ENCODE assay signal across 8 cellular contexts in genomic region chr12:6323995-6324711, GRCh38. TPM values are rescaled to one million over a fixed set of nuclear protein-coding genes. Genes with fewer than 3 reads are reported as not detected.
DNase-seq lines count a peak whose midpoint lies in the region; ATAC-seq, FAIRE-seq and TF ChIP-seq lines count a peak whose summit lies in the region.

No MANE protein-coding gene starts in this region.

- TF ChIP-seq CTCF in PC-9 (conservative IDR thresholded peaks at IDR 0.05) (no peak), H1 (IDR thresholded peaks at IDR 0.05; ENCODE audit: control extremely low read depth in 1 of 3, insufficient read depth in 1 of 3, low read depth in 1 of 3, low read length in 3 of 3) (no peak), neutrophil (IDR thresholded peaks at IDR 0.05) (no peak)

- H3K4me2 ChIP-seq in PC-9: peak overlapping the region; percentile 30; the same call in 1 of the 2 replicates
- H3K4me2 ChIP-seq in H1 (ENCODE audit: insufficient read depth in 1 of 2, low read depth in 2 of 2, low read length in 2 of 2): peak overlapping the region; percentile 68 to 74

- TF ChIP-seq EP300 in H1 (IDR thresholded peaks at IDR 0.05; ENCODE audit: borderline replicate concordance in 1 of 2, low read depth in 2 of 2, low read length in 2 of 2): no peak

- peaks cover 3% of the 10 kb centered on the region for H3K79me1 ChIP-seq in H1 (ENCODE audit: low read depth, low read length)

- peaks cover 4% of the 10 kb centered on the region; the same call in 1 of the 2 replicates for H3K23me2 ChIP-seq in H1 (ENCODE audit: low read depth, low read length)

- WGBS in H1 (ENCODE audit: extremely low coverage in 1 of 2, insufficient coverage in 1 of 2, insufficient read length in 1 of 2, insufficient replicate concordance in 2 of 2, low coverage in 1 of 2, low lambda C conversion rate in 2 of 2, missing lambda C conversion rate in 1 of 2), 2 experiments: 49% methylated on average over 8 of the region's 19 CpGs; no CpG with 5 or more reads in 1 of the 2 experiments

- intact Hi-C loops in CD4-positive, alpha-beta memory T cell (cut with micrococcal nuclease): loop anchor here (1.0 kb wide), 6 partner anchors 11 to 215 kb away; no protein-coding TSS in a partner anchor
- intact Hi-C loops in PC-9 (cut with micrococcal nuclease; ENCODE audit: unreplicated experiment): loop anchor here (2.0 to 5.0 kb wide), 2 partner anchors 37 to 143 kb away; no protein-coding TSS in a partner anchor

- H2BK20ac ChIP-seq in H1 (ENCODE audit: low read length): peak overlapping the region; percentile 86; the same call in 1 of the 2 replicates

- H3K9me3 ChIP-seq in CD4-positive, alpha-beta memory T cell (ENCODE audit: control insufficient read depth in 1 of 2, low read length in 2 of 2): no peaks in the 10 kb centered on the region
- H3K9me3 ChIP-seq in PC-9 (ENCODE audit: insufficient read depth, low read depth): no peaks in the 10 kb centered on the region
- H3K9me3 ChIP-seq in H1 (ENCODE audit: insufficient read depth in 2 of 2, low read depth in 1 of 2, low read length in 1 of 2): no peaks in the 10 kb centered on the region
- H3K9me3 ChIP-seq in neutrophil: no peaks in the 10 kb centered on the region

- H3K4me3 Mint-ChIP-seq in CD4-positive, alpha-beta memory T cell: peak overlapping the region; percentile 76 to 90 (median 82)

- peak overlapping the region; percentile 98; the same call in 1 of the 2 replicates for H2BK5ac ChIP-seq in H1 (ENCODE audit: low read depth, low read length)

- no peak for TF ChIP-seq RAD21 in H1 (IDR thresholded peaks at IDR 0.05 in 1 of 2, conservative IDR thresholded peaks at IDR 0.05 in 1 of 2; ENCODE audit: low read depth in 2 of 2, low read length in 2 of 2)

- peaks cover 77% of the 10 kb centered on the region for H3F3A ChIP-seq in PC-9 (ENCODE audit: insufficient read depth, low read depth)

- H2BK15ac ChIP-seq in H1 (ENCODE audit: low read length): peak overlapping the region; percentile 95; the same call in 1 of the 2 replicates

- no TSS peak for BruUV-seq in PC-9 (replicated peaks; lab: Mats Ljungman, UMichigan)

- no peak for FAIRE-seq in H1 (lab: Jason Lieb, UNC)

- peak overlapping the region; percentile 70 for H3K56ac ChIP-seq in H1 (replicated peaks; ENCODE audit: insufficient read length, low read depth, low read length)

- 0 out of 2 replicates have a peak overlapping the region, but pooled peaks have one; percentile 42 for H4K8ac ChIP-seq in H1 (ENCODE audit: extremely low read depth, insufficient read depth, low read length)

- no peak overlapping the region for H3K4me3 ChIP-seq in CD4-positive, alpha-beta memory T cell (ENCODE audit: low read length in 2 of 2)
- H3K4me3 ChIP-seq in PC-9: no peak overlapping the region
- H3K4me3 ChIP-seq in H1 (ENCODE audit: extremely low read depth in 1 of 4, insufficient read depth in 2 of 4, low read depth in 3 of 4, low read length in 4 of 4): peak overlapping the region in 2 of 4 experiments; percentile 6 to 48; a peak in 3 of 8 replicates
- peak overlapping the region in 1 of 2 experiments; percentile 7 for H3K4me3 ChIP-seq in neutrophil (ENCODE audit: low read depth in 1 of 2, low read length in 1 of 2)

- TF ChIP-seq POLR2A in H1 (IDR thresholded peaks at IDR 0.05; ENCODE audit: control extremely low read depth in 1 of 2, low read depth in 2 of 2, low read length in 2 of 2): no peak

- H3K27me3 Mint-ChIP-seq in CD4-positive, alpha-beta memory T cell: no peaks in the 10 kb centered on the region

- POLR2A ChIA-PET in CD4-positive, alpha-beta memory T cell (lab: Charles Lee; ENCODE audit: partially characterized antibody): interaction anchor here (1.0 to 3.3 kb wide), 9 partner anchors 11 to 216 kb away, joined by 5 to 19 read pairs (median 11); partner anchors contain the start of gene VAMP1
- POLR2A ChIA-PET in PC-9 (lab: Charles Lee; ENCODE audit: unreplicated experiment) (interaction anchor here (0.6 to 1.3 kb wide), 4 partner anchors 47 to 289 kb away, joined by 3 to 13 read pairs (median 4); no protein-coding TSS in a partner anchor), H1 (lab: Charles Lee; ENCODE audit: partially characterized antibody) (interaction anchor here (0.9 to 17.5 kb wide), 8 partner anchors 12 to 210 kb away, joined by 3 to 286 read pairs (median 4); partner anchors contain the start of genes GAPDH, SCNN1A, TNFRSF1A and VAMP1)

- H3K4me1 Mint-ChIP-seq in CD4-positive, alpha-beta memory T cell: peaks cover 23 to 49% (median 31%) of the 10 kb centered on the region in 4 donors

- no peak overlapping the region for H3K27ac ChIP-seq in CD4-positive, alpha-beta memory T cell (ENCODE audit: low read depth, low read length)
- peak overlapping the region; percentile 60 for H3K27ac ChIP-seq in PC-9
- peak overlapping the region; percentile 89 for H3K27ac ChIP-seq in H1 (ENCODE audit: low read depth, low read length)
- peak overlapping the region; percentile 61 for H3K27ac ChIP-seq in neutrophil

- peaks cover 17% of the 10 kb centered on the region for H3K36me3 ChIP-seq in CD4-positive, alpha-beta memory T cell (ENCODE audit: insufficient read depth, low read length)
- H3K36me3 ChIP-seq in PC-9 (ENCODE audit: low read depth): peaks cover 20% of the 10 kb centered on the region
- H3K36me3 ChIP-seq in H1 (ENCODE audit: control insufficient read depth in 2 of 4, insufficient read depth in 4 of 4, low read length in 3 of 4): peaks cover 10 to 36% (median 17%) of the 10 kb centered on the region in 4 experiments; a peak in 7 of 8 replicates
- H3K36me3 ChIP-seq in neutrophil: peaks cover 49% of the 10 kb centered on the region

- CTCF ChIA-PET in CD4-positive, alpha-beta memory T cell (lab: Charles Lee; ENCODE audit: partially characterized antibody): interaction anchor here (0.6 to 4.8 kb wide), 21 partner anchors 7 to 228 kb away, joined by 3 to 72 read pairs (median 5); partner anchors contain the start of gene GAPDH
- CTCF ChIA-PET in PC-9 (lab: Charles Lee): interaction anchor here (0.6 to 1.4 kb wide), 4 partner anchors 8 to 141 kb away, joined by 3 to 6 read pairs (median 5); no protein-coding TSS in a partner anchor
- CTCF ChIA-PET in H1 (lab: Charles Lee; ENCODE audit: partially characterized antibody): interaction anchor here (0.8 to 7.8 kb wide), 10 partner anchors 9 to 140 kb away, joined by 3 to 109 read pairs (median 12); partner anchors contain the start of genes SCNN1A and TNFRSF1A

- no peak for ATAC-seq in GM19328 (IDR thresholded peaks at IDR 0.05; ENCODE audit: unreplicated experiment)

- peaks cover 8% of the 10 kb centered on the region; the same call in 1 of the 2 replicates for H4K20me1 ChIP-seq in PC-9 (ENCODE audit: insufficient read depth)
- H4K20me1 ChIP-seq in H1 (replicated peaks in 1 of 2; ENCODE audit: control insufficient read depth in 1 of 2, insufficient read depth in 2 of 2, low read length in 2 of 2): no peaks in the 10 kb centered on the region

- no peak overlapping the region for H3K23ac ChIP-seq in H1 (ENCODE audit: insufficient read length)

- no peaks in the 10 kb centered on the region for H3K9me3 Mint-ChIP-seq in CD4-positive, alpha-beta memory T cell

- H3K9me2 ChIP-seq in PC-9 (ENCODE audit: insufficient read depth): no peaks in the 10 kb centered on the region

- H3K27me3 ChIP-seq in CD4-positive, alpha-beta memory T cell (ENCODE audit: insufficient read depth, low read length): no peaks in the 10 kb centered on the region
- no peaks in the 10 kb centered on the region for H3K27me3 ChIP-seq in PC-9 (ENCODE audit: insufficient read depth, low read depth)
- H3K27me3 ChIP-seq in H1 (replicated peaks in 1 of 4; ENCODE audit: control insufficient read depth in 3 of 4, extremely low read depth in 1 of 4, insufficient read depth in 3 of 4, low read length in 3 of 4): no peaks in the 10 kb centered on the region
- peaks cover 13% of the 10 kb centered on the region for H3K27me3 ChIP-seq in neutrophil

- H2BK12ac ChIP-seq in H1 (ENCODE audit: low read depth, low read length): peak overlapping the region; percentile 91; the same call in 1 of the 2 replicates

- no peak overlapping the region for H3K14ac ChIP-seq in H1 (ENCODE audit: insufficient read length)

- 0 out of 2 replicates have a peak, but pooled peaks cover 4% of the 10 kb centered on the region for H3K79me2 ChIP-seq in PC-9 (ENCODE audit: low read depth)
- no peaks in the 10 kb centered on the region for H3K79me2 ChIP-seq in H1 (ENCODE audit: control insufficient read depth in 1 of 2, insufficient read depth in 2 of 2, low read length in 2 of 2)

- peak overlapping the region; percentile 82 for H2AK5ac ChIP-seq in H1 (ENCODE audit: low read depth, low read length)

- peak overlapping the region; percentile 96 for H4K91ac ChIP-seq in H1 (replicated peaks; ENCODE audit: insufficient read length, low read length)

- peak overlapping the region in 6 of 7 donors; percentile 78 to 95 (median 93) for H3K27ac Mint-ChIP-seq in CD4-positive, alpha-beta memory T cell

- H3K4ac ChIP-seq in H1 (replicated peaks; ENCODE audit: insufficient read length, low read depth, low read length): peak overlapping the region; percentile 45

- peaks cover 4 to 22% of the 10 kb centered on the region in 2 donors for H3K36me3 Mint-ChIP-seq in CD4-positive, alpha-beta memory T cell

- peaks cover 28% of the 10 kb centered on the region for H3K4me1 ChIP-seq in CD4-positive, alpha-beta memory T cell (ENCODE audit: insufficient read depth, low read length)
- H3K4me1 ChIP-seq in PC-9 (replicated peaks; ENCODE audit: insufficient read depth) (peaks cover 39% of the 10 kb centered on the region), H1 (replicated peaks in 1 of 4; ENCODE audit: control insufficient read depth in 3 of 4, insufficient read depth in 4 of 4, low read length in 3 of 4) (peaks cover 13 to 44% (median 31%) of the 10 kb centered on the region in 4 experiments), neutrophil (ENCODE audit: control insufficient read depth in 1 of 2, insufficient read depth in 1 of 2, low read depth in 1 of 2, low read length in 1 of 2) (peaks cover 30 to 34% of the 10 kb centered on the region in 2 experiments)

- 0 out of 7 replicates have a peak overlapping the region, but pooled peaks of 1 of the 4 experiments have one; percentile 11 for H3K9ac ChIP-seq in H1 (replicated peaks in 1 of 4; ENCODE audit: extremely low read depth in 1 of 4, low read depth in 3 of 4, low read length in 3 of 4)

- peak overlapping the region; percentile 77 for H4K5ac ChIP-seq in H1 (ENCODE audit: insufficient read length, low read depth, low read length)

- peak overlapping the region; percentile 81 for H2BK120ac ChIP-seq in H1 (replicated peaks; ENCODE audit: low read depth, low read length)

- H3K18ac ChIP-seq in H1 (ENCODE audit: extremely low read depth, low read length): peak overlapping the region; percentile 99

- no peak overlapping the region for H2AFZ ChIP-seq in PC-9
- H2AFZ ChIP-seq in H1 (ENCODE audit: low read length): no peak overlapping the region

- no peak for DNase-seq in CD4-positive, alpha-beta memory T cell
- DNase-seq in PC-9 (no peak), H1 (ENCODE audit: low read depth in 1 of 2, low spot score in 2 of 2) (no peak), kidney glomerular epithelial cell (lab: John Stamatoyannopoulos, UW) (no peak), NCI-H2227 treated with DMSO at 0.1 percent for 48 hours (lab: John Stamatoyannopoulos, UW) (no peak)
- no peak for DNase-seq in activated CD4-positive, alpha-beta T cell treated with anti-CD3 and anti-CD28 coated beads, Interleukin-2, amount 50 U/mL, for 4 hours

RNA-seq across cellular contexts. Expression of gene PLEKHG6, which starts 13.7 kb away (rescaled TPM):
- not detected for total RNA-seq in CD4-positive, alpha-beta memory T cell
- under 1 TPM in 1 of 2 donors, not detected in 1; 0.22 TPM for polyA plus RNA-seq in CD4-positive, alpha-beta memory T cell
- 86.5 and 89.9 TPM in 2 replicates for total RNA-seq in PC-9 (2021)
- total RNA-seq in H1 (2021; fragmentation: NEBNext Ultra II Directional; extraction: Animal tissue kit (Norgen Biotek cat#: 25700)): 25.5 and 32.5 TPM in 2 replicates
- polyA plus RNA-seq in H1 (2011; rRNA removed): 23.1 and 38.1 TPM in 2 replicates
- polyA plus RNA-seq in H1 (2011; cell fraction: cytosol; rRNA removed): 30.4 TPM
- 49.3 TPM for polyA plus RNA-seq in H1 (2011; cell fraction: nucleus; rRNA removed)
- 22.6 to 29.6 TPM (median 26.3 TPM) in 4 replicates for polyA plus RNA-seq in H1 (2012, experiment 1 of 2)
- 28.8 TPM for polyA plus RNA-seq in H1 (2012, experiment 2 of 2)
- 18.8 TPM for polyA plus RNA-seq in H1 (2013, experiment 1 of 2)
- 18.5 TPM for polyA plus RNA-seq in H1 (2013, experiment 2 of 2)
- polyA minus RNA-seq in H1 (2011; rRNA and poly(A)+ RNA removed): 22.1 and 28.7 TPM in 2 replicates
- 17.8 TPM for polyA minus RNA-seq in H1 (2011; cell fraction: cytosol; rRNA and poly(A)+ RNA removed)
- 17.7 TPM for polyA minus RNA-seq in H1 (2011; cell fraction: nucleus; rRNA and poly(A)+ RNA removed)

RNA-seq across cellular contexts. Expression of gene TNFRSF1A, which starts 17.7 kb away (rescaled TPM):
- total RNA-seq in CD4-positive, alpha-beta memory T cell: 10 to 100 TPM; 80.7 to 86.7 TPM
- polyA plus RNA-seq in CD4-positive, alpha-beta memory T cell: 10 to 100 TPM; 14.5 to 36.4 TPM
- 144 and 165 TPM in 2 replicates for total RNA-seq in PC-9 (2021)
- 42.1 and 45.8 TPM in 2 replicates for total RNA-seq in H1 (2021; fragmentation: NEBNext Ultra II Directional; extraction: Animal tissue kit (Norgen Biotek cat#: 25700))
- polyA plus RNA-seq in H1 (2011; rRNA removed): 28.7 and 48.7 TPM in 2 replicates
- 29.1 TPM for polyA plus RNA-seq in H1 (2011; cell fraction: cytosol; rRNA removed)
- 46.5 TPM for polyA plus RNA-seq in H1 (2011; cell fraction: nucleus; rRNA removed)
- polyA plus RNA-seq in H1 (2012, experiment 1 of 2): 40.7 to 46.5 TPM (median 44.7 TPM) in 4 replicates
- 56.1 TPM for polyA plus RNA-seq in H1 (2012, experiment 2 of 2)
- 75.2 TPM for polyA plus RNA-seq in H1 (2013, experiment 1 of 2)
- 89.3 TPM for polyA plus RNA-seq in H1 (2013, experiment 2 of 2)
- polyA minus RNA-seq in H1 (2011; rRNA and poly(A)+ RNA removed): 33.4 and 50.9 TPM in 2 replicates
- polyA minus RNA-seq in H1 (2011; cell fraction: cytosol; rRNA and poly(A)+ RNA removed): 28.5 TPM
- polyA minus RNA-seq in H1 (2011; cell fraction: nucleus; rRNA and poly(A)+ RNA removed): 29.2 TPM

RNA-seq across cellular contexts. Expression of gene SCNN1A, which starts 51.2 kb away (rescaled TPM):
- 1 to 10 TPM in 1 of 2 experiments, under 1 TPM in 1; 0.67 to 1.3 TPM for total RNA-seq in CD4-positive, alpha-beta memory T cell
- polyA plus RNA-seq in CD4-positive, alpha-beta memory T cell: under 1 TPM; 0.24 to 0.53 TPM
- total RNA-seq in PC-9 (2021): 460 and 549 TPM in 2 replicates
- total RNA-seq in H1 (2021; fragmentation: NEBNext Ultra II Directional; extraction: Animal tissue kit (Norgen Biotek cat#: 25700)): 85.5 and 89.0 TPM in 2 replicates
- 156 and 192 TPM in 2 replicates for polyA plus RNA-seq in H1 (2011; rRNA removed)
- 97.5 TPM for polyA plus RNA-seq in H1 (2011; cell fraction: cytosol; rRNA removed)
- 220 TPM for polyA plus RNA-seq in H1 (2011; cell fraction: nucleus; rRNA removed)
- polyA plus RNA-seq in H1 (2012, experiment 1 of 2): 83.5 to 112 TPM (median 108 TPM) in 4 replicates
- 95.0 TPM for polyA plus RNA-seq in H1 (2012, experiment 2 of 2)
- 112 TPM for polyA plus RNA-seq in H1 (2013, experiment 1 of 2)
- polyA plus RNA-seq in H1 (2013, experiment 2 of 2): 115 TPM
- 117 and 161 TPM in 2 replicates for polyA minus RNA-seq in H1 (2011; rRNA and poly(A)+ RNA removed)
- polyA minus RNA-seq in H1 (2011; cell fraction: cytosol; rRNA and poly(A)+ RNA removed): 49.3 TPM
- 76.1 TPM for polyA minus RNA-seq in H1 (2011; cell fraction: nucleus; rRNA and poly(A)+ RNA removed)

RNA-seq across cellular contexts. Expression of gene LTBR, which starts 59.8 kb away (rescaled TPM):
- total RNA-seq in CD4-positive, alpha-beta memory T cell: 1 to 10 TPM; 1.1 to 1.3 TPM
- not detected for polyA plus RNA-seq in CD4-positive, alpha-beta memory T cell
- total RNA-seq in PC-9 (2021): 178 and 185 TPM in 2 replicates
- 6.3 and 6.7 TPM in 2 replicates for total RNA-seq in H1 (2021; fragmentation: NEBNext Ultra II Directional; extraction: Animal tissue kit (Norgen Biotek cat#: 25700))
- polyA plus RNA-seq in H1 (2011; rRNA removed): 5.1 and 9.2 TPM in 2 replicates
- 4.2 TPM for polyA plus RNA-seq in H1 (2011; cell fraction: cytosol; rRNA removed)
- polyA plus RNA-seq in H1 (2011; cell fraction: nucleus; rRNA removed): 7.9 TPM
- polyA plus RNA-seq in H1 (2012, experiment 1 of 2): 27.4 to 39.4 TPM (median 31.7 TPM) in 4 replicates
- 11.0 TPM for polyA plus RNA-seq in H1 (2012, experiment 2 of 2)
- polyA plus RNA-seq in H1 (2013, experiment 1 of 2): 11.7 TPM
- 13.4 TPM for polyA plus RNA-seq in H1 (2013, experiment 2 of 2)
- polyA minus RNA-seq in H1 (2011; rRNA and poly(A)+ RNA removed): 2.2 and 3.2 TPM in 2 replicates
- 3.6 TPM for polyA minus RNA-seq in H1 (2011; cell fraction: cytosol; rRNA and poly(A)+ RNA removed)
- 7.4 TPM for polyA minus RNA-seq in H1 (2011; cell fraction: nucleus; rRNA and poly(A)+ RNA removed)

Comparison
In these comparisons a context has a peak if more than half of its experiments do, and no peak if none do; other contexts are left out.
1. RNA of gene PLEKHG6, which starts 13.7 kb away (total RNA-seq): 86.5 to 89.9 TPM in PC-9 and 25.5 to 32.5 TPM in H1; not detected in CD4-positive, alpha-beta memory T cell; every median in the first group is over 10 times any median in the second.
2. RNA of gene SCNN1A, which starts 51.2 kb away (total RNA-seq): 460 to 549 TPM in PC-9 and 85.5 to 89.0 TPM in H1; 0.67 to 1.3 TPM in CD4-positive, alpha-beta memory T cell; every median in the first group is over 10 times any median in the second.